ENCODE assay signal across 8 cellular contexts in genomic region chr10:71769279-71769823, GRCh38. TPM values are rescaled to one million over a fixed set of nuclear protein-coding genes. Genes with fewer than 3 reads are reported as not detected.
A peak's percentile ranks its signal among the peaks of the same experiment; 100 is the strongest.
DNase-seq lines count a peak whose midpoint lies in the region; ATAC-seq and TF ChIP-seq lines count a peak whose summit lies in the region.

No MANE protein-coding gene starts in this region.

- no peak for TF ChIP-seq CTCF in RWPE2 (IDR thresholded peaks at IDR 0.05; ENCODE audit: poor library complexity, severe bottlenecking)
- no peak for TF ChIP-seq CTCF in fibroblast of villous mesenchyme (IDR thresholded peaks at IDR 0.05; ENCODE audit: insufficient read depth, low read depth, low read length)

- H3K27ac ChIP-seq in RWPE2 (ENCODE audit: poor library complexity, severe bottlenecking) (peak overlapping the region; percentile 87), temporal lobe (ENCODE audit: low read depth, low read length) (peak overlapping the region; percentile 72)

- peak overlapping the region; percentile 24; the same call in 1 of the 2 replicates for H3K4me3 ChIP-seq in GM08714 (ENCODE audit: low read length)
- peak overlapping the region; percentile 8 for H3K4me3 ChIP-seq in RWPE2 (ENCODE audit: severe bottlenecking)
- H3K4me3 ChIP-seq in fibroblast of villous mesenchyme (ENCODE audit: low read depth, low read length) = peak overlapping the region; percentile 44

- DNase-seq in RWPE2 (ENCODE audit: low spot score) = no peak
- peak; percentile 72 for DNase-seq in fibroblast of villous mesenchyme (ENCODE audit: low read depth)
- no peak for DNase-seq in DMS114 treated with DMSO at 0.1 percent for 48 hours (lab: John Stamatoyannopoulos, UW; ENCODE audit: unreplicated experiment)
- DNase-seq in left colon = no peak
- DNase-seq in DMS 273 treated with DMSO at 0.1 percent for 48 hours (lab: John Stamatoyannopoulos, UW) = no peak

- peaks cover 53% of the 10 kb centered on the region for H3K4me1 ChIP-seq in RWPE2 (ENCODE audit: insufficient read depth, poor library complexity, severe bottlenecking)

- no peaks in the 10 kb centered on the region for H3K36me3 ChIP-seq in RWPE2 (ENCODE audit: low read depth)

- H3K9me3 ChIP-seq in RWPE2 (ENCODE audit: severe bottlenecking) = no peaks in the 10 kb centered on the region

- peak; percentile 37 for ATAC-seq in GM21723 (IDR thresholded peaks at IDR 0.05; ENCODE audit: unreplicated experiment)
- ATAC-seq in RWPE2 (ENCODE audit: low read depth) = no peak
- ATAC-seq in left colon = no peak

- no peaks in the 10 kb centered on the region for H3K27me3 ChIP-seq in RWPE2 (ENCODE audit: insufficient read depth, poor library complexity, severe bottlenecking)

- intact Hi-C loops in left colon (cut with DNase I, micrococcal nuclease) = no loop called here

RNA-seq across cellular contexts. Expression of gene VSIR, which starts 4.0 kb away (rescaled TPM):
- total RNA-seq in fibroblast of villous mesenchyme (26.1 and 57.4 TPM in 2 replicates), temporal lobe (5.4 TPM), left colon (10 to 100 TPM; 50.5 to 76.7 TPM)

RNA-seq across cellular contexts. Expression of gene C10orf105, which starts 49.8 kb away (rescaled TPM):
- under 0.01 TPM in 1 of 2 replicates, not detected in the other for total RNA-seq in fibroblast of villous mesenchyme
- total RNA-seq in temporal lobe = 0.25 TPM
- under 1 TPM in 1 of 2 donors, not detected in 1; 0.08 TPM for total RNA-seq in left colon
